Comparison of ENCODE assay signal across 10 cellular contexts in genomic region chr21:44761011-44761729, GRCh38. TPM values are rescaled to one million over a fixed set of nuclear protein-coding genes. Genes with fewer than 3 reads are reported as not detected.
A peak's percentile ranks its signal among the peaks of the same experiment; 100 is the strongest.
DNase-seq lines count a peak whose midpoint lies in the region; ATAC-seq, FAIRE-seq and TF ChIP-seq lines count a peak whose summit lies in the region.
"Had no signal": no experiment of that assay in that cellular context is flagged by ENCODE, and none has a peak within 500 bp of the region (broad histone marks: within the 10 kb centered on the region; RNA-seq: fewer than 3 reads in every experiment).

No MANE protein-coding gene starts in this region.

- no peak overlapping the region for H4K8ac ChIP-seq in mesendoderm (ENCODE audit: low read depth, low read length)

- RAD21 ChIA-PET in GM12878 (lab: Charles Lee; ENCODE audit: unreplicated experiment): no interaction called here

- H3K4me3 ChIP-seq in GM12878 (no peak overlapping the region), mesendoderm (ENCODE audit: low read length) (no peak overlapping the region)

- TF ChIP-seq RAD21 in Ishikawa (IDR thresholded peaks at IDR 0.05; ENCODE audit: low read depth): peak; percentile 64
- peak; percentile 34 for TF ChIP-seq RAD21 in GM12878 (IDR thresholded peaks at IDR 0.05; ENCODE audit: insufficient read depth, low read depth, low read length)

- H3K27me3 ChIP-seq in GM12878 (replicated peaks in 1 of 2; ENCODE audit: control insufficient read depth in 2 of 2, insufficient read depth in 2 of 2, low read length in 1 of 2): no peaks in the 10 kb centered on the region
- H3K27me3 ChIP-seq in mesendoderm (ENCODE audit: insufficient read depth, low read length, poor library complexity): no peaks in the 10 kb centered on the region

- in situ Hi-C loops in GM12878 (cut with MboI): no loop called here

- no peaks in the 10 kb centered on the region for H3K9me3 ChIP-seq in GM12878 (replicated peaks; ENCODE audit: control insufficient read depth, insufficient read depth, low read length)

- H3K79me2 ChIP-seq in GM12878 (ENCODE audit: control insufficient read depth, insufficient read depth, low read length): no peaks in the 10 kb centered on the region
- H3K79me2 ChIP-seq in mesendoderm (ENCODE audit: control insufficient read depth, insufficient read depth, low read length): no peaks in the 10 kb centered on the region

- no peak overlapping the region for H4K5ac ChIP-seq in mesendoderm (ENCODE audit: low read length)

- ATAC-seq in GM12878 (peak; percentile 54; the same call in 2 of the 3 replicates), HG03460 (IDR thresholded peaks at IDR 0.05; ENCODE audit: unreplicated experiment) (no peak)

- peak overlapping the region; percentile 29 for H3K56ac ChIP-seq in mesendoderm (ENCODE audit: low read length)

- no peaks in the 10 kb centered on the region for H3K79me1 ChIP-seq in mesendoderm (ENCODE audit: low read length)

- DNase-seq in DMS 273 (lab: John Stamatoyannopoulos, UW; ENCODE audit: unreplicated experiment) (peak; percentile 56), DMS 273 treated with DMSO at 0.1 percent for 48 hours (lab: John Stamatoyannopoulos, UW) (no peak), GM12878 (ENCODE audit: low read depth, low spot score) (no peak), mesendoderm (peak; percentile 63), NOMO-1 treated with DMSO at 0.1 percent for 48 hours (lab: John Stamatoyannopoulos, UW; ENCODE audit: unreplicated experiment) (no peak), AML-193 (lab: John Stamatoyannopoulos, UW) (no peak)

- H2BK5ac ChIP-seq in mesendoderm (ENCODE audit: low read length): no peak overlapping the region

- CTCF ChIA-PET in GM12878 (lab: Yijun Ruan, JAX): interaction anchor here (0.6 to 1.1 kb wide), 2 partner anchors 32 to 367 kb away, joined by 3 read pairs; no protein-coding TSS in a partner anchor

- H3K4me2 ChIP-seq in GM12878 (ENCODE audit: control insufficient read depth, insufficient read depth) (no peak overlapping the region), mesendoderm (ENCODE audit: low read length) (no peak overlapping the region)

- no TSS peak for BruUV-seq in GM12878 (replicated peaks; lab: Mats Ljungman, UMichigan)

- no peak overlapping the region for H3K27ac ChIP-seq in GM12878 (ENCODE audit: control insufficient read depth, insufficient read depth)
- no peak overlapping the region for H3K27ac ChIP-seq in mesendoderm (ENCODE audit: low read depth, low read length)

- no peak overlapping the region for H3K4ac ChIP-seq in mesendoderm (ENCODE audit: low read depth, low read length)

- H2AFZ ChIP-seq in GM12878 (ENCODE audit: control insufficient read depth, low read depth, low read length): no peak overlapping the region

- TF ChIP-seq POLR2A in GM12878 (IDR thresholded peaks at IDR 0.05; ENCODE audit: low read depth, low read length): no peak

- no peak overlapping the region for H3K18ac ChIP-seq in mesendoderm (ENCODE audit: low read length)

- H3K23ac ChIP-seq in mesendoderm (ENCODE audit: low read length): peak overlapping the region; percentile 59

- no peaks in the 10 kb centered on the region for H4K20me1 ChIP-seq in GM12878 (ENCODE audit: control insufficient read depth, insufficient read depth)

- POLR2A ChIA-PET in GM12878 (lab: Charles Lee): no interaction called here

- H3K36me3 ChIP-seq in GM12878 (ENCODE audit: control insufficient read depth in 2 of 2, insufficient read depth in 2 of 2, low read length in 1 of 2): no peaks in the 10 kb centered on the region
- H3K36me3 ChIP-seq in mesendoderm (ENCODE audit: control insufficient read depth, insufficient read depth, low read length): no peaks in the 10 kb centered on the region

- intact Hi-C loops in GM12878 (cut with micrococcal nuclease; ENCODE audit: unreplicated experiment): no loop called here

- TF ChIP-seq CTCF in GM12878 (IDR thresholded peaks at IDR 0.05 in 2 of 3, conservative IDR thresholded peaks at IDR 0.05 in 1 of 3; ENCODE audit: control insufficient read depth in 2 of 3, extremely low read depth in 1 of 3, insufficient read depth in 1 of 3, low read depth in 3 of 3, low read length in 3 of 3): peak; percentile 8 to 57 (median 56); a peak in 4 of 6 replicates

- TF ChIP-seq EP300 in Ishikawa (IDR thresholded peaks at IDR 0.05; ENCODE audit: borderline replicate concordance) (no peak), GM12878 (IDR thresholded peaks at IDR 0.05; ENCODE audit: borderline replicate concordance in 1 of 2, control insufficient read depth in 1 of 2, low read depth in 2 of 2, low read length in 2 of 2) (no peak)

- no peak overlapping the region for H2BK15ac ChIP-seq in mesendoderm (replicated peaks; ENCODE audit: low read depth)

- SMC1A ChIA-PET in GM12878 (lab: Charles Lee; ENCODE audit: uncharacterized antibody, unreplicated experiment): no interaction called here

- no peak overlapping the region for H3K9ac ChIP-seq in GM12878 (ENCODE audit: control insufficient read depth, insufficient read depth, low read length)
- no peak overlapping the region for H3K9ac ChIP-seq in mesendoderm (ENCODE audit: low read length)

- 52% methylated on average over 21 of the region's 21 CpGs for WGBS in GM12878 (ENCODE audit: insufficient coverage, insufficient replicate concordance, low lambda C conversion rate, missing lambda C conversion rate)
- no CpG with 5 or more reads among the region's 21 CpGs for WGBS in mesendoderm (ENCODE audit: extremely low coverage, insufficient coverage, low lambda C conversion rate)

- H2BK120ac ChIP-seq in mesendoderm (ENCODE audit: low read depth, low read length): no peak overlapping the region

- H3K4me1 ChIP-seq in GM12878 (ENCODE audit: control insufficient read depth, insufficient read depth, low read length): no peaks in the 10 kb centered on the region; the same call in 1 of the 2 replicates
- H3K4me1 ChIP-seq in mesendoderm (ENCODE audit: control insufficient read depth, low read depth, low read length): peaks cover 6% of the 10 kb centered on the region

- no peak for FAIRE-seq in GM12878 (lab: Jason Lieb, UNC)
- FAIRE-seq: A204.1, colon had no signal

- H2AK5ac ChIP-seq in mesendoderm (ENCODE audit: low read length): no peak overlapping the region

RNA-seq across cellular contexts. Expression of gene UBE2G2, which starts 40.5 kb away (rescaled TPM):
- 187 and 192 TPM in 2 replicates for total RNA-seq in GM12878 (2013; cell fraction: nucleolus; rRNA removed)
- total RNA-seq in GM12878 (2014; rRNA removed) (75.6 and 82.3 TPM in 2 replicates), GM12878 (2014; rRNA removed; fragmentation: Illumina TruSeq; extraction: Trizol) (62.4 and 66.1 TPM in 2 replicates), GM12878 (2021) (71.0 and 76.1 TPM in 2 replicates)
- 33.3 TPM for polyA plus RNA-seq in GM12878 (2011; ENCODE audit: low read depth)
- polyA plus RNA-seq in GM12878 (2011; rRNA removed) (101 and 102 TPM in 2 replicates), GM12878 (2014; fragmentation: Illumina TruSeq; extraction: Trizol) (93.5 and 94.7 TPM in 2 replicates), GM12878 (2014; fragmentation: Nextera tagmentation; extraction: Ambion mirVana) (10 to 100 TPM; 27.0 to 32.0 TPM), GM12878 (2014; rRNA removed) (116 and 139 TPM in 2 replicates), GM12878 (2016; fragmentation: Nextera tagmentation; extraction: Ambion mirVana) (10 to 100 TPM; 72.7 to 79.2 TPM)
- 105 and 172 TPM in 2 replicates for polyA plus RNA-seq in GM12878 (2011; cell fraction: cytosol; rRNA removed)
- 131 and 160 TPM in 2 replicates for polyA plus RNA-seq in GM12878 (2011; cell fraction: nucleus; rRNA removed)
- 45.8 and 68.2 TPM in 2 replicates for polyA plus RNA-seq in GM12878 (2012)
- polyA minus RNA-seq in GM12878 (2011; rRNA and poly(A)+ RNA removed): 92.3 and 104 TPM in 2 replicates
- 30.3 and 33.2 TPM in 2 replicates for polyA minus RNA-seq in GM12878 (2011; cell fraction: cytosol; rRNA and poly(A)+ RNA removed)
- 43.4 and 64.4 TPM in 2 replicates for polyA minus RNA-seq in GM12878 (2011; cell fraction: nucleus; rRNA and poly(A)+ RNA removed)
- 73.0 TPM for polyA plus RNA-seq in mesendoderm (2013, experiment 1 of 2)
- polyA plus RNA-seq in mesendoderm (2013, experiment 2 of 2): 72.2 TPM

RNA-seq across cellular contexts. Expression of gene TSPEAR, which starts 49.8 kb away (rescaled TPM):
- total RNA-seq in GM12878 (2013; cell fraction: nucleolus; rRNA removed): not detected in 2 replicates
- total RNA-seq in GM12878 (2014; rRNA removed) (not detected in 2 replicates), GM12878 (2014; rRNA removed; fragmentation: Illumina TruSeq; extraction: Trizol) (not detected in 2 replicates), GM12878 (2021) (not detected in 2 replicates)
- not detected for polyA plus RNA-seq in GM12878 (2011; ENCODE audit: low read depth)
- polyA plus RNA-seq in GM12878 (2011; rRNA removed) (not detected in 2 replicates), GM12878 (2014; fragmentation: Illumina TruSeq; extraction: Trizol) (not detected in 2 replicates), GM12878 (2014; fragmentation: Nextera tagmentation; extraction: Ambion mirVana) (not detected), GM12878 (2014; rRNA removed) (not detected in 2 replicates), GM12878 (2016; fragmentation: Nextera tagmentation; extraction: Ambion mirVana) (not detected)
- polyA plus RNA-seq in GM12878 (2011; cell fraction: cytosol; rRNA removed): not detected in 2 replicates
- polyA plus RNA-seq in GM12878 (2011; cell fraction: nucleus; rRNA removed): not detected in 2 replicates
- not detected in 2 replicates for polyA plus RNA-seq in GM12878 (2012)
- not detected in 2 replicates for polyA minus RNA-seq in GM12878 (2011; rRNA and poly(A)+ RNA removed)
- not detected in 2 replicates for polyA minus RNA-seq in GM12878 (2011; cell fraction: cytosol; rRNA and poly(A)+ RNA removed)
- not detected in 2 replicates for polyA minus RNA-seq in GM12878 (2011; cell fraction: nucleus; rRNA and poly(A)+ RNA removed)
- polyA plus RNA-seq in mesendoderm (2013, experiment 1 of 2): 1.7 TPM
- polyA plus RNA-seq in mesendoderm (2013, experiment 2 of 2): 1.5 TPM

RNA-seq across cellular contexts. Expression of gene SUMO3, which starts 56.7 kb away (rescaled TPM):
- 19.0 and 22.2 TPM in 2 replicates for total RNA-seq in GM12878 (2013; cell fraction: nucleolus; rRNA removed)
- 67.5 and 77.0 TPM in 2 replicates for total RNA-seq in GM12878 (2014; rRNA removed)
- 70.3 and 74.3 TPM in 2 replicates for total RNA-seq in GM12878 (2014; rRNA removed; fragmentation: Illumina TruSeq; extraction: Trizol)
- total RNA-seq in GM12878 (2021): 85.9 and 91.3 TPM in 2 replicates
- 60.5 TPM for polyA plus RNA-seq in GM12878 (2011; ENCODE audit: low read depth)
- 106 and 119 TPM in 2 replicates for polyA plus RNA-seq in GM12878 (2011; rRNA removed)
- 120 and 127 TPM in 2 replicates for polyA plus RNA-seq in GM12878 (2011; cell fraction: cytosol; rRNA removed)
- 42.9 and 57.8 TPM in 2 replicates for polyA plus RNA-seq in GM12878 (2011; cell fraction: nucleus; rRNA removed)
- polyA plus RNA-seq in GM12878 (2012): 70.8 and 81.7 TPM in 2 replicates
- 80.0 and 88.4 TPM in 2 replicates for polyA plus RNA-seq in GM12878 (2014; fragmentation: Illumina TruSeq; extraction: Trizol)
- polyA plus RNA-seq in GM12878 (2014; fragmentation: Nextera tagmentation; extraction: Ambion mirVana): 10 to 100 TPM; 14.3 to 33.0 TPM
- polyA plus RNA-seq in GM12878 (2014; rRNA removed): 91.3 and 98.3 TPM in 2 replicates
- 100 to 1,000 TPM; 164 TPM for polyA plus RNA-seq in GM12878 (2016; fragmentation: Nextera tagmentation; extraction: Ambion mirVana)
- polyA minus RNA-seq in GM12878 (2011; rRNA and poly(A)+ RNA removed): 62.3 and 66.9 TPM in 2 replicates
- polyA minus RNA-seq in GM12878 (2011; cell fraction: cytosol; rRNA and poly(A)+ RNA removed): 31.8 and 32.6 TPM in 2 replicates
- 12.9 and 17.7 TPM in 2 replicates for polyA minus RNA-seq in GM12878 (2011; cell fraction: nucleus; rRNA and poly(A)+ RNA removed)
- polyA plus RNA-seq in mesendoderm (2013, experiment 1 of 2): 156 TPM
- polyA plus RNA-seq in mesendoderm (2013, experiment 2 of 2): 154 TPM

Comparison
In these comparisons a context has a peak if more than half of its experiments do, and no peak if none do; other contexts are left out.
1. DNase-seq: peak in DMS 273 (single experiment) and mesendoderm (single experiment); none in DMS 273 treated with DMSO at 0.1 percent for 48 hours (single experiment), GM12878 (single experiment), NOMO-1 treated with DMSO at 0.1 percent for 48 hours (single experiment) and AML-193 (0 of 2).